In the genomic region with DNA sequence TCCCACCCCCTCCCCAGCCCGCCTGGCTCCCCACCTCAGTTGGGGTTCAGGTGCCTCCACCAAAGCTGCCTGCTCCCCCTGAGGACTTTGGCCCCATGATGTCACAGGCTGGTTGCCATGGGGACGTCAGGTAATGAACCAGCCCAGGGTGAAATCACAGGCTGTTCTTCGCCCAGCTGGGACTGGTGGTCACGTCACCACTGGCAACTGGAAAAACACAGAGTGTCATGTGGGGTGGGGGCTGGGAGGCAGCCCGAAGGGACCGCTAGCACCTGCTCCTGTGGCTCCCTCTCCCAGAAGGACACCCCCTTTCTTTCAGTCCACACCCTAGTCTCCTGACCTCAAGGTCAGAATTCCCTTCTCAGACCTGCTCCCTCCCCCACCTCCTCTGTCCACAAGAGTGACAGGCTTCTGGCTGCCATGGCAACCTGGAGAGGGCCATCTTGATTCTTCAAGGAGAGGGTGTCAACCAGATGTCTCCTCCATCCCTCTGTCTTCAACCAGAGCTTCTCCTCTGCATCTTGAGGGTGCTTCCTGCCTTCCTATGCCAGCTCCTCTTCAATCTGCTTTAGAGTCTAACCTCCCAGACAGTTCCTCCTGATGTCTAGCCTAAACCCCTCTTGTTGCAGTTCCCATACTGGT, we compare ENCODE assay signal across 13 cellular contexts. TPM values are rescaled to one million over a fixed set of nuclear protein-coding genes. Genes with fewer than 3 reads are reported as not detected.
A peak's percentile ranks its signal among the peaks of the same experiment; 100 is the strongest.
DNase-seq lines count a peak whose midpoint lies in the region; ATAC-seq and TF ChIP-seq lines count a peak whose summit lies in the region.
"Had no signal": no experiment of that assay in that cellular context is flagged by ENCODE, and none has a peak within 500 bp of the region (broad histone marks: within the 10 kb centered on the region; RNA-seq: fewer than 3 reads in every experiment).

No MANE protein-coding gene starts in this region.

- H3K4me1 Mint-ChIP-seq in endodermal cell, result peaks cover 18% of the 10 kb centered on the region

- H3K27ac Mint-ChIP-seq in endodermal cell, result no peak overlapping the region
- H3K27ac Mint-ChIP-seq: immature natural killer cell had no signal

- WGBS in endodermal cell (ENCODE audit: insufficient coverage in 1 of 2, insufficient read length in 1 of 2), 2 experiments, result 73 to 82% methylated on average over 4 to 6 of the region's 6 CpGs

- no peaks in the 10 kb centered on the region for H3K36me3 Mint-ChIP-seq in endodermal cell (ENCODE audit: low read depth)
- H3K36me3 Mint-ChIP-seq: immature natural killer cell had no signal

- H3K36me3 ChIP-seq in endodermal cell (ENCODE audit: control insufficient read depth, insufficient read depth, low read length), result no peaks in the 10 kb centered on the region

- peak overlapping the region; percentile 17 for H3K9ac ChIP-seq in endodermal cell (ENCODE audit: extremely low read depth, low read length, poor library complexity, severe bottlenecking)

- no peak for TF ChIP-seq CTCF in endodermal cell (conservative IDR thresholded peaks at IDR 0.05)

- H3K27me3 Mint-ChIP-seq in endodermal cell (ENCODE audit: insufficient read depth), result peaks cover 31% of the 10 kb centered on the region

- H3K9me3 Mint-ChIP-seq in endodermal cell, result no peaks in the 10 kb centered on the region
- H3K9me3 Mint-ChIP-seq: immature natural killer cell had no signal

- no peak overlapping the region for H3K4me3 Mint-ChIP-seq in endodermal cell
- H3K4me3 Mint-ChIP-seq: immature natural killer cell had no signal

- H3K9me3 ChIP-seq in endodermal cell (ENCODE audit: control insufficient read depth, low read length), result no peaks in the 10 kb centered on the region

- H3K4me1 ChIP-seq in endodermal cell (ENCODE audit: control insufficient read depth, insufficient read depth, low read length), result no peaks in the 10 kb centered on the region

- ATAC-seq in stimulated activated naive CD8-positive, alpha-beta T cell treated with anti-CD3 and anti-CD28 coated beads, Interleukin-15, Interleukin-2, amounts not matched to agents 100 U/mL and 50 U/mL, for 24 hours, result no peak
- no peak for ATAC-seq in GM18520 (IDR thresholded peaks at IDR 0.05; ENCODE audit: unreplicated experiment)

- intact Hi-C loops in posterior cingulate gyrus (cut with DNase I), result no loop called here

- DNase-seq in NCI-H82 (lab: John Stamatoyannopoulos, UW) (peak; percentile 43), NCI-H82 treated with DMSO at 0.1 percent for 48 hours (lab: John Stamatoyannopoulos, UW; ENCODE audit: unreplicated experiment) (no peak), NCI-H2171 (lab: John Stamatoyannopoulos, UW) (peak; percentile 81), endodermal cell (peak; percentile 80), posterior cingulate gyrus (peak in 6 of 10 donors; percentile 31 to 93 (median 56)), SKM-1 treated with dmso at 0.1 percent for 144 hours (lab: John Stamatoyannopoulos, UW; ENCODE audit: unreplicated experiment) (no peak)
- no peak for DNase-seq in stimulated activated naive CD8-positive, alpha-beta T cell treated with anti-CD3 and anti-CD28 coated beads, Interleukin-15, Interleukin-2, amounts not matched to agents 100 U/mL and 50 U/mL, for 24 hours
- DNase-seq: activated gamma-delta T cell treated with Interleukin-2 at 50 U/mL for 16 hours; immature natural killer cell; stimulated activated naive CD4-positive, alpha-beta T cell; T1000 had no signal

- H3K27me3 ChIP-seq in endodermal cell (ENCODE audit: control insufficient read depth, insufficient read depth, low read length, poor library complexity, severe bottlenecking), result peaks cover 4% of the 10 kb centered on the region

- H3K27ac ChIP-seq in endodermal cell (ENCODE audit: low read depth, low read length), result peak overlapping the region; percentile 67

- no peak overlapping the region for H3K4me3 ChIP-seq in endodermal cell (ENCODE audit: low read length)

RNA-seq across cellular contexts. Expression of a gene that starts 6.2 kb away (rescaled TPM):
- 1 to 10 TPM in 1 of 2 donors, under 1 TPM in 1; 0.66 to 2.5 TPM for total RNA-seq in endodermal cell
- polyA plus RNA-seq in endodermal cell (2013, experiment 1 of 2), result 3.7 TPM
- polyA plus RNA-seq in endodermal cell (2013, experiment 2 of 2), result 2.4 TPM
- total RNA-seq: skeletal muscle tissue had no signal
- polyA plus RNA-seq: immature natural killer cell had no signal

RNA-seq across cellular contexts. Expression of a gene that starts 23.7 kb away (rescaled TPM):
- total RNA-seq in endodermal cell, result 1 to 10 TPM; 3.6 to 3.7 TPM
- polyA plus RNA-seq in endodermal cell (2013, experiment 1 of 2), result 3.4 TPM
- polyA plus RNA-seq in endodermal cell (2013, experiment 2 of 2), result 2.0 TPM
- total RNA-seq: skeletal muscle tissue had no signal
- polyA plus RNA-seq: immature natural killer cell had no signal

RNA-seq across cellular contexts. Expression of a gene that starts 45.4 kb away (rescaled TPM):
- 1 to 10 TPM; 3.2 to 3.5 TPM for total RNA-seq in endodermal cell
- polyA plus RNA-seq in endodermal cell (2013, experiment 1 of 2), result 0.18 TPM
- polyA plus RNA-seq in endodermal cell (2013, experiment 2 of 2), result 0.37 TPM
- polyA plus RNA-seq: immature natural killer cell had no signal

RNA-seq across cellular contexts. Expression of a gene that starts 49.4 kb away (rescaled TPM):
- under 1 TPM in 1 of 2 donors, not detected in 1; 0.15 TPM for total RNA-seq in endodermal cell
- polyA plus RNA-seq in endodermal cell (2013, experiment 1 of 2), result 0.18 TPM
- not detected for polyA plus RNA-seq in endodermal cell (2013, experiment 2 of 2)
- polyA plus RNA-seq: immature natural killer cell had no signal

Comparison
In these comparisons a context has a peak if more than half of its experiments do, and no peak if none do; other contexts are left out.
1. DNase-seq: peak in NCI-H82 (single experiment), NCI-H2171 (single experiment), endodermal cell (single experiment) and posterior cingulate gyrus (6 of 10); none in NCI-H82 treated with DMSO at 0.1 percent for 48 hours (single experiment), stimulated activated naive CD8-positive, alpha-beta T cell treated with anti-CD3 and anti-CD28 coated beads, Interleukin-15, Interleukin-2, amounts not matched to agents 100 U/mL and 50 U/mL, for 24 hours (single experiment) and SKM-1 treated with dmso at 0.1 percent for 144 hours (single experiment).